In genomic region chr16:10888320-10888937, GRCh38 we compare ENCODE assay signal across 1 cellular context.
TF ChIP-seq lines count a peak whose summit lies in the region.

No MANE protein-coding gene starts in this region.

TF ChIP-seq in K562, 482 proteins besides CTCF, POLR2A, EP300 and RAD21:
- TF ChIP-seq NFIC (IDR thresholded peaks at IDR 0.05), result no peak
- TF ChIP-seq FUS (optimal IDR thresholded peaks at IDR 0.05; ENCODE audit: low read depth, low read length), result no peak
- TF ChIP-seq ARID1B (IDR thresholded peaks at IDR 0.05), result no peak
- TF ChIP-seq EGR1 (conservative IDR thresholded peaks at IDR 0.05), result peak; percentile 47
